Comparison of ENCODE assay signal across 10 cellular contexts in the genomic region with DNA sequence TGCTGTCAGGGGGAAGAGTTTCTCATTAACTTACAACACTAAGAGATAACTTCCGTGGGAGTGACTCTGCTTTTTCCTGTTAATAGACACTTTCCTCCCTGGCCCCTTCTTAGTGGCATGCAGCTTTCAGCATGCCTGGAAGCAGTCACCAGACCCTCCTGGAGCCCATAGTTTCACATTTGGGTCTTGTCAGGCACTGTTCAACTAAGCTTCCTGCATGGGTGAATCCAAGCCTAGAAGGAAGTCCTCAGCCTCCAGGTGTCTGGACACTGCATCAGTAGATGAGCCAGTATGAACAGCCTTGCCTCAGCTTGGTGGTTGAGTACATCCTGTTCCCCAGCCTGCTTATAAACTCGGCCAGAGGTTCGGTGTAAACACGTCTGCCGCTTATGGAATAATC.
A peak's percentile ranks its signal among the peaks of the same experiment; 100 is the strongest.
DNase-seq lines count a peak whose midpoint lies in the region; ATAC-seq and TF ChIP-seq lines count a peak whose summit lies in the region.
"Had no signal": no experiment of that assay in that cellular context is flagged by ENCODE, and none has a peak within 500 bp of the region (broad histone marks: within the 10 kb centered on the region; RNA-seq: fewer than 3 reads in every experiment).

No MANE protein-coding gene starts in this region.

- H3K9me2 ChIP-seq in OCI-LY7 (ENCODE audit: insufficient read depth, low read length) = no peaks in the 10 kb centered on the region

- H3K4me3 ChIP-seq in OCI-LY7 (ENCODE audit: low read depth, low read length, poor library complexity, severe bottlenecking) = no peak overlapping the region
- no peak overlapping the region for H3K4me3 ChIP-seq in MG63
- H3K4me3 ChIP-seq: skin epidermis had no signal

- intact Hi-C loops in OCI-LY7 (cut with micrococcal nuclease; ENCODE audit: unreplicated experiment) = no loop called here

- peaks cover 48% of the 10 kb centered on the region for H3K36me3 Mint-ChIP-seq in central memory CD8-positive, alpha-beta T cell (ENCODE audit: insufficient read depth)
- H3K36me3 Mint-ChIP-seq in progenitor cell of endocrine pancreas (ENCODE audit: insufficient read depth) = peaks cover 17% of the 10 kb centered on the region

- peak overlapping the region; percentile 4 for H3K27ac ChIP-seq in OCI-LY7 (ENCODE audit: low read depth, low read length, poor library complexity, severe bottlenecking)

- TF ChIP-seq CTCF in OCI-LY7 (conservative IDR thresholded peaks at IDR 0.05; ENCODE audit: low read length) = no peak
- no peak for TF ChIP-seq CTCF in progenitor cell of endocrine pancreas (IDR thresholded peaks at IDR 0.05; ENCODE audit: unreplicated experiment)

- DNase-seq in GDM1 (lab: John Stamatoyannopoulos, UW) = peak; percentile 5
- peak; percentile 48 for DNase-seq in OCI-LY7 (ENCODE audit: low spot score)
- DNase-seq in central memory CD8-positive, alpha-beta T cell (ENCODE audit: low spot score in 2 of 2) = no peak
- DNase-seq in progenitor cell of endocrine pancreas (ENCODE audit: low spot score, unreplicated experiment) = no peak
- no peak for DNase-seq in MG63
- no peak for DNase-seq in DMS153 (lab: John Stamatoyannopoulos, UW)
- no peak for DNase-seq in stimulated activated CD4-positive, alpha-beta T cell treated with anti-CD3 and anti-CD28 coated beads, Interleukin-15, amount 100 ng/mL, for 24 hours
- DNase-seq: NCI-H82; stimulated activated naive CD4-positive, alpha-beta T cell treated with Interleukin-2 at 50 U/mL for 16 hours had no signal

- no peaks in the 10 kb centered on the region for H3K27me3 ChIP-seq in MG63

- POLR2A ChIA-PET in OCI-LY7 (lab: Charles Lee) = interaction anchor here (0.7 to 1.0 kb wide), 2 partner anchors 9 to 30 kb away, joined by 3 to 4 read pairs; no protein-coding TSS in a partner anchor

- H3K9me3 ChIP-seq in OCI-LY7 (ENCODE audit: low read length) = no peaks in the 10 kb centered on the region
- no peaks in the 10 kb centered on the region for H3K9me3 ChIP-seq in MG63

- no peaks in the 10 kb centered on the region for H3K9me3 Mint-ChIP-seq in central memory CD8-positive, alpha-beta T cell
- no peaks in the 10 kb centered on the region for H3K9me3 Mint-ChIP-seq in progenitor cell of endocrine pancreas (ENCODE audit: low read depth)

- H3K4me1 ChIP-seq in OCI-LY7 (ENCODE audit: insufficient read depth, low read length, poor library complexity, severe bottlenecking) = peaks cover 12% of the 10 kb centered on the region

- H3K4me2 ChIP-seq in OCI-LY7 (ENCODE audit: low read length) = no peak overlapping the region

- BruUV-seq in OCI-LY7 (replicated peaks; lab: Mats Ljungman, UMichigan) = no TSS peak

- H3K27me3 Mint-ChIP-seq in central memory CD8-positive, alpha-beta T cell = no peaks in the 10 kb centered on the region
- H3K27me3 Mint-ChIP-seq in progenitor cell of endocrine pancreas = no peaks in the 10 kb centered on the region

- ATAC-seq in central memory CD8-positive, alpha-beta T cell (replicated peaks; ENCODE audit: extremely low read depth, poor library complexity, severe bottlenecking) = peak; percentile 58

- CTCF ChIA-PET in OCI-LY7 (lab: Charles Lee; ENCODE audit: unreplicated experiment) = no interaction called here

- no peak overlapping the region for H3K4me3 Mint-ChIP-seq in central memory CD8-positive, alpha-beta T cell
- no peak overlapping the region for H3K4me3 Mint-ChIP-seq in progenitor cell of endocrine pancreas (ENCODE audit: low read depth)

- peaks cover 71% of the 10 kb centered on the region; the same call in 1 of the 2 replicates for H3K79me2 ChIP-seq in OCI-LY7 (ENCODE audit: insufficient read depth, low read depth, low read length)

- H2AFZ ChIP-seq in OCI-LY7 (ENCODE audit: low read length) = no peak overlapping the region

- H3K36me3 ChIP-seq in OCI-LY7 (ENCODE audit: insufficient read depth, low read length) (peaks cover 93% of the 10 kb centered on the region), MG63 (peaks cover 35% of the 10 kb centered on the region)

- H3K27ac Mint-ChIP-seq in central memory CD8-positive, alpha-beta T cell (ENCODE audit: low read depth) = peak overlapping the region; percentile 83
- H3K27ac Mint-ChIP-seq in progenitor cell of endocrine pancreas = peak overlapping the region; percentile 77

- peaks cover 13% of the 10 kb centered on the region for H4K20me1 ChIP-seq in OCI-LY7 (ENCODE audit: insufficient read depth, low read length)

- peaks cover 84% of the 10 kb centered on the region for H3K4me1 Mint-ChIP-seq in central memory CD8-positive, alpha-beta T cell
- peaks cover 14% of the 10 kb centered on the region for H3K4me1 Mint-ChIP-seq in progenitor cell of endocrine pancreas (ENCODE audit: low read depth)

Comparison
In these comparisons a context has a peak if more than half of its experiments do, and no peak if none do; other contexts are left out.
1. DNase-seq: peak in GDM1 (single experiment) and OCI-LY7 (single experiment); none in central memory CD8-positive, alpha-beta T cell (0 of 2), progenitor cell of endocrine pancreas (single experiment), MG63 (single experiment), DMS153 (single experiment) and stimulated activated CD4-positive, alpha-beta T cell treated with anti-CD3 and anti-CD28 coated beads, Interleukin-15, amount 100 ng/mL, for 24 hours (single experiment).